Comparison of ENCODE assay signal across 36 cellular contexts in genomic region chr9:135695036-135695435, GRCh38. TPM values are rescaled to one million over a fixed set of nuclear protein-coding genes. Genes with fewer than 3 reads are reported as not detected.
"Had no signal": no experiment of that assay in that cellular context is flagged by ENCODE, and none has a peak within 500 bp of the region (broad histone marks: within the 10 kb centered on the region; RNA-seq: fewer than 3 reads in every experiment).

No MANE protein-coding gene starts in this region.

- ATAC-seq: activated CD8-positive, alpha-beta T cell treated with anti-CD3 and anti-CD28 coated beads for 36 hours; activated naive CD4-positive, alpha-beta T cell treated with anti-CD3 and anti-CD28 coated beads, Interleukin-2, amount 50 U/mL, for 72 hours; activated T-cell treated with anti-CD3 and anti-CD28 coated beads, Interleukin-2, amount 50 U/mL, for 4 hours; activated T-cell treated with anti-CD3 and anti-CD28 coated beads, Interleukin-2, amount 50 U/mL, for 72 hours; activated T-helper 17 cell treated with anti-CD3 and anti-CD28 coated beads, Interleukin-2, amount 50 U/mL, for 72 hours had no signal

- DNase-seq: activated B cell treated with CpG ODN at 0.5 μM for 24 hours; activated CD4-positive, alpha-beta memory T cell treated with anti-CD3 and anti-CD28 coated beads for 36 hours; activated CD4-positive, alpha-beta T cell treated with anti-CD3 and anti-CD28 coated beads for 4 hours; activated CD4-positive, alpha-beta T cell treated with anti-CD3 and anti-CD28 coated beads, Interleukin-2, amount 10 ng/mL, durations not matched to agents 24 days and 14 days; activated CD4-positive, alpha-beta T cell treated with anti-CD3 and anti-CD28 coated beads, Interleukin-2, amount 50 U/mL, for 1 hour; activated CD4-positive, alpha-beta T cell treated with anti-CD3 and anti-CD28 coated beads, Interleukin-2, amount 50 U/mL, for 4 hours; activated CD4-positive, CD25-positive, alpha-beta regulatory T cell treated with anti-CD3 and anti-CD28 coated beads, Interleukin-2, amount 50 U/mL, for 72 hours; activated CD8-positive, alpha-beta memory T cell treated with anti-CD3 and anti-CD28 coated beads, Interleukin-2, amount 50 U/mL, for 4 hours; activated CD8-positive, alpha-beta T cell treated with anti-CD3 and anti-CD28 coated beads for 36 hours; activated effector memory CD4-positive, alpha-beta T cell treated with anti-CD3 and anti-CD28 coated beads, Interleukin-2, amount 50 U/mL, for 16 hours; activated gamma-delta T cell treated with Interleukin-2 at 50 U/mL for 16 hours; activated naive CD4-positive, alpha-beta T cell; activated naive CD4-positive, alpha-beta T cell treated with anti-CD3 and anti-CD28 coated beads for 36 hours; activated naive CD4-positive, alpha-beta T cell treated with anti-CD3 and anti-CD28 coated beads, Interleukin-2, amount 50 U/mL, for 16 hours; activated naive CD8-positive, alpha-beta T cell treated with anti-CD3 and anti-CD28 coated beads for 36 hours; activated T-cell treated with anti-CD3 and anti-CD28 coated beads for 4 hours; activated T-cell treated with anti-CD3 and anti-CD28 coated beads, Interleukin-2, amount 50 U/mL, for 1 hour; activated T-cell treated with anti-CD3 and anti-CD28 coated beads, Interleukin-2, amount 50 U/mL, for 4 hours; activated T-cell treated with anti-CD3 and anti-CD28 coated beads, Interleukin-2, amount 50 U/mL, for 72 hours; adrenal gland; amniotic stem cell; anterior cingulate cortex; caudate nucleus; cerebellar nuclear complex; T-helper 1 cell; T-helper 2 cell; T-helper 9 cell had no signal

- H3K9me3 ChIP-seq: adrenal gland, ascending aorta had no signal

- H3K4me3 ChIP-seq: adrenal gland, ascending aorta, cardiac muscle cell had no signal

- H3K27me3 ChIP-seq: adrenal gland, ascending aorta, cardiac muscle cell had no signal

- H3K4me1 ChIP-seq: adrenal gland, ascending aorta had no signal

- H3K36me3 ChIP-seq: adrenal gland, ascending aorta, cardiac muscle cell had no signal

- H3K27ac ChIP-seq: adrenal gland, ascending aorta, cardiac muscle cell, VCaP had no signal

RNA-seq across cellular contexts. Expression of gene SOHLH1, which starts 4.2 kb away (rescaled TPM):
- total RNA-seq: activated B cell treated with CpG ODN at 0.5 μM for 24 hours; activated CD4-positive, alpha-beta memory T cell treated with anti-CD3 and anti-CD28 coated beads for 36 hours; activated CD4-positive, alpha-beta T cell treated with anti-CD3 and anti-CD28 coated beads, Interleukin-2, amount 10 ng/mL, durations not matched to agents 24 days and 14 days; activated CD8-positive, alpha-beta memory T cell treated with anti-CD3 and anti-CD28 coated beads for 36 hours; activated CD8-positive, alpha-beta T cell treated with anti-CD3 and anti-CD28 coated beads for 36 hours; activated naive CD4-positive, alpha-beta T cell treated with anti-CD3 and anti-CD28 coated beads for 36 hours; activated naive CD4-positive, alpha-beta T cell treated with anti-CD3 and anti-CD28 coated beads, Interleukin-2, amount 50 U/mL, for 72 hours; activated naive CD8-positive, alpha-beta T cell treated with anti-CD3 and anti-CD28 coated beads for 36 hours; activated T-cell treated with anti-CD3 and anti-CD28 coated beads, Interleukin-2, amount 50 U/mL, for 4 hours; activated T-cell treated with anti-CD3 and anti-CD28 coated beads, Interleukin-2, amount 50 U/mL, for 72 hours; activated T-helper 1 cell treated with anti-CD3 and anti-CD28 coated beads, Interleukin-12 subunit alpha, Interleukin-12 subunit beta, Interleukin-2, Interleukin-4 antibody, amounts not matched to agents 30 ng/mL and 10 ng/mL and 1 ng/mL, durations not matched to agents 14 hours and 24 hours and 36 hours; activated T-helper 17 cell treated with anti-CD3 and anti-CD28 coated beads, Interleukin-2, amount 50 U/mL, for 72 hours; adrenal gland; ascending aorta; bronchial epithelial cell; cardiac muscle cell; chondrocyte had no signal
- polyA plus RNA-seq: adrenal gland, cardiac muscle cell had no signal

RNA-seq across cellular contexts. Expression of gene KCNT1, which starts 6.9 kb away (rescaled TPM):
- total RNA-seq: activated B cell treated with CpG ODN at 0.5 μM for 24 hours; activated CD4-positive, alpha-beta memory T cell treated with anti-CD3 and anti-CD28 coated beads for 36 hours; activated CD4-positive, alpha-beta T cell treated with anti-CD3 and anti-CD28 coated beads, Interleukin-2, amount 10 ng/mL, durations not matched to agents 24 days and 14 days; activated CD8-positive, alpha-beta memory T cell treated with anti-CD3 and anti-CD28 coated beads for 36 hours; activated CD8-positive, alpha-beta T cell treated with anti-CD3 and anti-CD28 coated beads for 36 hours; activated naive CD4-positive, alpha-beta T cell treated with anti-CD3 and anti-CD28 coated beads for 36 hours; activated naive CD4-positive, alpha-beta T cell treated with anti-CD3 and anti-CD28 coated beads, Interleukin-2, amount 50 U/mL, for 72 hours; activated naive CD8-positive, alpha-beta T cell treated with anti-CD3 and anti-CD28 coated beads for 36 hours; activated T-cell treated with anti-CD3 and anti-CD28 coated beads, Interleukin-2, amount 50 U/mL, for 72 hours; activated T-helper 1 cell treated with anti-CD3 and anti-CD28 coated beads, Interleukin-12 subunit alpha, Interleukin-12 subunit beta, Interleukin-2, Interleukin-4 antibody, amounts not matched to agents 30 ng/mL and 10 ng/mL and 1 ng/mL, durations not matched to agents 14 hours and 24 hours and 36 hours; activated T-helper 17 cell treated with anti-CD3 and anti-CD28 coated beads, Interleukin-2, amount 50 U/mL, for 72 hours; ascending aorta; bronchial epithelial cell; chondrocyte had no signal

RNA-seq across cellular contexts. Expression of gene LCN9, which starts 31.9 kb away (rescaled TPM):
- total RNA-seq: activated B cell treated with CpG ODN at 0.5 μM for 24 hours; activated CD4-positive, alpha-beta memory T cell treated with anti-CD3 and anti-CD28 coated beads for 36 hours; activated CD4-positive, alpha-beta T cell treated with anti-CD3 and anti-CD28 coated beads, Interleukin-2, amount 10 ng/mL, durations not matched to agents 24 days and 14 days; activated CD8-positive, alpha-beta memory T cell treated with anti-CD3 and anti-CD28 coated beads for 36 hours; activated CD8-positive, alpha-beta T cell treated with anti-CD3 and anti-CD28 coated beads for 36 hours; activated naive CD4-positive, alpha-beta T cell treated with anti-CD3 and anti-CD28 coated beads for 36 hours; activated naive CD4-positive, alpha-beta T cell treated with anti-CD3 and anti-CD28 coated beads, Interleukin-2, amount 50 U/mL, for 72 hours; activated naive CD8-positive, alpha-beta T cell treated with anti-CD3 and anti-CD28 coated beads for 36 hours; activated T-cell treated with anti-CD3 and anti-CD28 coated beads, Interleukin-2, amount 50 U/mL, for 4 hours; activated T-cell treated with anti-CD3 and anti-CD28 coated beads, Interleukin-2, amount 50 U/mL, for 72 hours; activated T-helper 1 cell treated with anti-CD3 and anti-CD28 coated beads, Interleukin-12 subunit alpha, Interleukin-12 subunit beta, Interleukin-2, Interleukin-4 antibody, amounts not matched to agents 30 ng/mL and 10 ng/mL and 1 ng/mL, durations not matched to agents 14 hours and 24 hours and 36 hours; activated T-helper 17 cell treated with anti-CD3 and anti-CD28 coated beads, Interleukin-2, amount 50 U/mL, for 72 hours; adrenal gland; ascending aorta; bronchial epithelial cell; cardiac muscle cell had no signal
- polyA plus RNA-seq: adrenal gland had no signal

RNA-seq across cellular contexts. Expression of gene GLT6D1, which starts 55.7 kb away (rescaled TPM):
- total RNA-seq: activated B cell treated with CpG ODN at 0.5 μM for 24 hours; activated CD4-positive, alpha-beta memory T cell treated with anti-CD3 and anti-CD28 coated beads for 36 hours; activated CD4-positive, alpha-beta T cell treated with anti-CD3 and anti-CD28 coated beads, Interleukin-2, amount 10 ng/mL, durations not matched to agents 24 days and 14 days; activated CD8-positive, alpha-beta memory T cell treated with anti-CD3 and anti-CD28 coated beads for 36 hours; activated CD8-positive, alpha-beta T cell treated with anti-CD3 and anti-CD28 coated beads for 36 hours; activated naive CD4-positive, alpha-beta T cell treated with anti-CD3 and anti-CD28 coated beads for 36 hours; activated naive CD4-positive, alpha-beta T cell treated with anti-CD3 and anti-CD28 coated beads, Interleukin-2, amount 50 U/mL, for 72 hours; activated naive CD8-positive, alpha-beta T cell treated with anti-CD3 and anti-CD28 coated beads for 36 hours; activated T-cell treated with anti-CD3 and anti-CD28 coated beads, Interleukin-2, amount 50 U/mL, for 4 hours; activated T-cell treated with anti-CD3 and anti-CD28 coated beads, Interleukin-2, amount 50 U/mL, for 72 hours; activated T-helper 1 cell treated with anti-CD3 and anti-CD28 coated beads, Interleukin-12 subunit alpha, Interleukin-12 subunit beta, Interleukin-2, Interleukin-4 antibody, amounts not matched to agents 30 ng/mL and 10 ng/mL and 1 ng/mL, durations not matched to agents 14 hours and 24 hours and 36 hours; activated T-helper 17 cell treated with anti-CD3 and anti-CD28 coated beads, Interleukin-2, amount 50 U/mL, for 72 hours; adrenal gland; ascending aorta; bronchial epithelial cell; cardiac muscle cell; chondrocyte had no signal
- polyA plus RNA-seq: adrenal gland, cardiac muscle cell had no signal
